ENCODE assay signal across 8 cellular contexts in the genomic region with DNA sequence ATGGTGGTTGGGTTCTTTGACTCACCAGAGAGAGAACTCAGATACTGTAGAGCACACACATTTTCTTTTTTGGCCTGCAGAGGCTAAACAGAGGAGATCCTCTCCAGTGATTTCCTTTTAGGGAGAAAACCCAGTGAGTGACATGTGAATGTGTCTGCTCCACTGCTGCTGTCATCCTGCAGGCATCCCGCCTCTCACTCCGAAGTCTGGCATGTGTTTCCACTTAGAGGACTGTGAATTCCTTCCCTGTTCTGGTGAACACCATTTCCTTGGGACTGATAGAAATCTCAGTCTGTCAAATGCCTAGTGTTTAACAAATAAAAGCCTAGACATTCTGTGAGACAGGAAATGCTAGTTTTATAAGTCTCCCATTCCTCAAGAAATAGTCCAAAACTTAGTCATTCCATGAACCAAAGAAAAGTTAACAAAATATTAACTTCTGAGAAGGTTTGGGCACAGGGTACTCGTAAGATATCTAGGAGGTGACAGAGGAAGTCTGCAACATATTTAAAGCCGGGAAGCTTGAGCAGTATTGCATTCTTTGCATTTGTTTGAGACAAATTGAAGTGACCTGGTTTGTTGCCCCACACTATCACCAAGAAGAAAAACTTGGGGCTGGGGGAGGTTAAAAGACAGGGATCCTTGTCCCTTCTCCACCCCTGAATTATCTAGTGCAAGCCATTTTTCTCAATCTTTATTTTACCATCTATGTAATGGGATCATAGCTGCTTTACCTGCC.
DNase-seq lines count a peak whose midpoint lies in the region; ATAC-seq, FAIRE-seq and TF ChIP-seq lines count a peak whose summit lies in the region.

No MANE protein-coding gene starts in this region.

- no peak overlapping the region for H4K91ac ChIP-seq in mesenchymal stem cell (ENCODE audit: low read length)

- intact Hi-C loops in right lobe of liver (cut with DNase I), result no loop called here
- intact Hi-C loops in HepG2 (cut with micrococcal nuclease; ENCODE audit: unreplicated experiment), result no loop called here
- intact Hi-C loops in aorta (cut with DNase I), result loop anchor here (5.0 to 10.0 kb wide), 2 partner anchors 77 to 180 kb away; a partner anchor contains a TSS
- intact Hi-C loops in OCI-LY7 (cut with micrococcal nuclease; ENCODE audit: unreplicated experiment), result no loop called here

- in situ Hi-C loops in HepG2 (cut with HindIII; ENCODE audit: extremely low pct_ligation_motif_present, low pct_unique_long_range_greater_than_20kb), result no loop called here

- H4K20me1 ChIP-seq in HepG2 (ENCODE audit: insufficient read depth, low read length), result no peaks in the 10 kb centered on the region
- H4K20me1 ChIP-seq in OCI-LY7 (ENCODE audit: insufficient read depth, low read length), result no peaks in the 10 kb centered on the region

- H2AFZ ChIP-seq in HepG2 (ENCODE audit: low read length), result no peak overlapping the region
- H2AFZ ChIP-seq in mesenchymal stem cell (ENCODE audit: low read depth, low read length), result no peak overlapping the region
- H2AFZ ChIP-seq in OCI-LY7 (ENCODE audit: low read length), result no peak overlapping the region

- peaks cover 3% of the 10 kb centered on the region for H3K79me1 ChIP-seq in mesenchymal stem cell (replicated peaks; ENCODE audit: low read length, poor library complexity, severe bottlenecking)

- no peaks in the 10 kb centered on the region for H3K9me2 ChIP-seq in OCI-LY7 (ENCODE audit: insufficient read depth, low read length)

- H2BK5ac ChIP-seq in mesenchymal stem cell (ENCODE audit: low read depth, low read length, poor library complexity, severe bottlenecking), result peak overlapping the region; percentile 82

- 62% methylated on average over 4 of the region's 4 CpGs for WGBS in right lobe of liver (ENCODE audit: insufficient coverage, low coverage, low lambda C conversion rate, missing lambda C conversion rate)
- 92% methylated on average over 4 of the region's 4 CpGs for WGBS in HepG2 (ENCODE audit: low lambda C conversion rate)
- WGBS in mesenchymal stem cell, result 0% methylated on average over 4 of the region's 4 CpGs
- 1 to 5% methylated on average over 4 of the region's 4 CpGs for WGBS in aorta, 2 donors

- no peak overlapping the region for H2AK5ac ChIP-seq in mesenchymal stem cell (ENCODE audit: low read length, severe bottlenecking)

- no peak overlapping the region for H4K8ac ChIP-seq in mesenchymal stem cell (ENCODE audit: low read length)

- H3K4me2 ChIP-seq in HepG2 (ENCODE audit: low read depth, low read length), result no peak overlapping the region
- H3K4me2 ChIP-seq in mesenchymal stem cell (ENCODE audit: low read length, poor library complexity, severe bottlenecking), result peak overlapping the region; percentile 17
- H3K4me2 ChIP-seq in OCI-LY7 (ENCODE audit: low read length), result no peak overlapping the region

- TF ChIP-seq CTCF in right lobe of liver (IDR thresholded peaks at IDR 0.05) (no peak), HepG2 (CRISPR knock-in tag; IDR thresholded peaks at IDR 0.05) (no peak), coronary artery (IDR thresholded peaks at IDR 0.05) (no peak), OCI-LY7 (conservative IDR thresholded peaks at IDR 0.05; ENCODE audit: low read length) (no peak)

- TF ChIP-seq EP300 in HepG2 (IDR thresholded peaks at IDR 0.05; ENCODE audit: low read depth in 2 of 2, low read length in 2 of 2) (no peak), HepG2 (CRISPR knock-in tag; IDR thresholded peaks at IDR 0.05; ENCODE audit: borderline replicate concordance) (no peak)

- ATAC-seq in right lobe of liver (peak; percentile 17 to 49 (median 28)), HepG2 (no peak), aorta (ENCODE audit: low FRiP score) (peak; percentile 76), HG02938 (IDR thresholded peaks at IDR 0.05; ENCODE audit: unreplicated experiment) (no peak)

- H3K9ac ChIP-seq in HepG2 (ENCODE audit: insufficient read depth, low read depth, low read length) (no peak overlapping the region), mesenchymal stem cell (ENCODE audit: low read length) (peak overlapping the region; percentile 50)

- no peak overlapping the region for H2BK120ac ChIP-seq in mesenchymal stem cell (ENCODE audit: low read depth, low read length)

- H3K4me3 ChIP-seq in right lobe of liver (no peak overlapping the region), HepG2 (replicated peaks in 1 of 3; ENCODE audit: insufficient read depth in 1 of 3, low read depth in 2 of 3, low read length in 3 of 3) (no peak overlapping the region), coronary artery (no peak overlapping the region), mesenchymal stem cell (ENCODE audit: insufficient read depth in 1 of 2, low read depth in 1 of 2, low read length in 2 of 2) (no peak overlapping the region), aorta (ENCODE audit: low read length in 2 of 2) (peak overlapping the region in 1 of 2 donors; percentile 30), OCI-LY7 (ENCODE audit: low read depth, low read length, poor library complexity, severe bottlenecking) (no peak overlapping the region)

- H3K79me2 ChIP-seq in HepG2 (ENCODE audit: insufficient read depth, low read length), result no peaks in the 10 kb centered on the region
- H3K79me2 ChIP-seq in OCI-LY7 (ENCODE audit: insufficient read depth, low read depth, low read length), result no peaks in the 10 kb centered on the region

- TF ChIP-seq RAD21 in HepG2 (CRISPR knock-in tag; IDR thresholded peaks at IDR 0.05), result no peak

- H3K9me3 ChIP-seq in right lobe of liver (no peaks in the 10 kb centered on the region), HepG2 (ENCODE audit: low read length) (no peaks in the 10 kb centered on the region), mesenchymal stem cell (ENCODE audit: control insufficient read depth, low read length) (no peaks in the 10 kb centered on the region), aorta (ENCODE audit: control insufficient read depth, low read length) (no peaks in the 10 kb centered on the region), OCI-LY7 (ENCODE audit: low read length) (no peaks in the 10 kb centered on the region)

- TF ChIP-seq POLR2A in right lobe of liver (IDR thresholded peaks at IDR 0.05) (no peak), HepG2 (IDR thresholded peaks at IDR 0.05; ENCODE audit: insufficient read depth in 1 of 2, low read depth in 2 of 2, low read length in 2 of 2) (no peak)

- POLR2A ChIA-PET in HepG2 (lab: Yijun Ruan, JAX) (no interaction called here), OCI-LY7 (lab: Charles Lee) (interaction anchor here (0.7 kb wide), 1 partner anchor 33 kb away, joined by 4 read pairs; no protein-coding TSS in a partner anchor)

- DNase-seq in right lobe of liver, result no peak
- no peak for DNase-seq in HepG2 (ENCODE audit: low spot score)
- no peak for DNase-seq in coronary artery (ENCODE audit: low spot score)
- peak; percentile 98 for DNase-seq in mesenchymal stem cell
- peak; percentile 81 to 87 for DNase-seq in aorta
- DNase-seq in OCI-LY7 (ENCODE audit: low spot score), result no peak
- no peak for DNase-seq in NCI-H187 treated with DMSO at 0.1 percent for 48 hours (lab: John Stamatoyannopoulos, UW)

- no peak overlapping the region for H3K14ac ChIP-seq in mesenchymal stem cell (ENCODE audit: low read length in 2 of 2)

- H3K36me3 ChIP-seq in right lobe of liver, result peaks cover 0 to 17% (median 3%) of the 10 kb centered on the region in 4 donors
- peaks cover 4 to 27% of the 10 kb centered on the region in 2 experiments; a peak in 3 of 5 replicates for H3K36me3 ChIP-seq in HepG2 (replicated peaks in 1 of 2; ENCODE audit: control insufficient read depth in 1 of 2, insufficient read depth in 2 of 2, low read length in 2 of 2)
- H3K36me3 ChIP-seq in mesenchymal stem cell (ENCODE audit: control insufficient read depth in 1 of 2, insufficient read depth in 2 of 2, low read depth in 1 of 2, low read length in 2 of 2), result peaks cover 3 to 8% of the 10 kb centered on the region in 2 experiments
- H3K36me3 ChIP-seq in aorta (ENCODE audit: control insufficient read depth in 1 of 2, insufficient read depth in 2 of 2, low read length in 1 of 2), result no peaks in the 10 kb centered on the region
- H3K36me3 ChIP-seq in OCI-LY7 (ENCODE audit: insufficient read depth, low read length), result peaks cover 96% of the 10 kb centered on the region

- no peak overlapping the region for H3K4ac ChIP-seq in mesenchymal stem cell (ENCODE audit: low read depth in 1 of 2, low read length in 2 of 2)

- H2BK12ac ChIP-seq in mesenchymal stem cell (ENCODE audit: low read length in 2 of 2), result no peak overlapping the region

- H3K4me1 ChIP-seq in right lobe of liver (no peaks in the 10 kb centered on the region), HepG2 (ENCODE audit: insufficient read depth, low read length) (peaks cover 34% of the 10 kb centered on the region), mesenchymal stem cell (ENCODE audit: control insufficient read depth, insufficient read depth, low read depth, low read length) (peaks cover 16% of the 10 kb centered on the region), aorta (ENCODE audit: control insufficient read depth in 1 of 2, insufficient read depth in 2 of 2, low read length in 2 of 2) (peaks cover 6 to 12% of the 10 kb centered on the region in 2 donors), OCI-LY7 (ENCODE audit: insufficient read depth, low read length, poor library complexity, severe bottlenecking) (no peaks in the 10 kb centered on the region)

- no peak overlapping the region for H3K27ac ChIP-seq in right lobe of liver
- H3K27ac ChIP-seq in HepG2 (ENCODE audit: extremely low read length, insufficient read depth, low read length), result no peak overlapping the region
- peak overlapping the region; percentile 76 to 92 for H3K27ac ChIP-seq in coronary artery
- peak overlapping the region; percentile 100 for H3K27ac ChIP-seq in mesenchymal stem cell (ENCODE audit: low read length, poor library complexity, severe bottlenecking)
- H3K27ac ChIP-seq in aorta (ENCODE audit: low read depth in 1 of 2, low read length in 2 of 2), result peak overlapping the region; percentile 96 to 97
- H3K27ac ChIP-seq in OCI-LY7 (ENCODE audit: low read depth, low read length, poor library complexity, severe bottlenecking), result no peak overlapping the region

- CTCF ChIA-PET in HepG2 (lab: Yijun Ruan, JAX; ENCODE audit: low intra/inter-chr PET ratio, low total read pairs), result no interaction called here
- CTCF ChIA-PET in OCI-LY7 (lab: Charles Lee; ENCODE audit: unreplicated experiment), result no interaction called here

- no TSS peak for BruUV-seq in HepG2 (replicated peaks; lab: Mats Ljungman, UMichigan)
- no TSS peak for BruUV-seq in OCI-LY7 (replicated peaks; lab: Mats Ljungman, UMichigan)

- no peak for FAIRE-seq in HepG2 (lab: Jason Lieb, UNC)

- no peak overlapping the region for H3K23ac ChIP-seq in mesenchymal stem cell (ENCODE audit: low read length in 2 of 2)

- H2BK15ac ChIP-seq in mesenchymal stem cell (ENCODE audit: low read depth, poor library complexity, severe bottlenecking), result no peak overlapping the region

- H3K27me3 ChIP-seq in right lobe of liver (no peaks in the 10 kb centered on the region), HepG2 (ENCODE audit: control insufficient read depth in 1 of 2, insufficient read depth in 2 of 2, low read length in 2 of 2) (no peaks in the 10 kb centered on the region), mesenchymal stem cell (ENCODE audit: control insufficient read depth in 1 of 2, insufficient read depth in 1 of 2, low read length in 2 of 2) (no peaks in the 10 kb centered on the region), aorta (ENCODE audit: control insufficient read depth in 1 of 2, insufficient read depth in 2 of 2, low read length in 1 of 2) (no peaks in the 10 kb centered on the region)

- peak overlapping the region in 1 of 2 experiments; percentile 14 for H3K18ac ChIP-seq in mesenchymal stem cell (ENCODE audit: low read depth in 1 of 2, low read length in 2 of 2)

Comparison
In these comparisons a context has a peak if more than half of its experiments do, and no peak if none do; other contexts are left out.
1. ATAC-seq: peak in right lobe of liver (4 of 4) and aorta (single experiment); none in HepG2 (single experiment) and HG02938 (single experiment).
2. DNase-seq: peak in mesenchymal stem cell (single experiment) and aorta (2 of 2); none in right lobe of liver (0 of 3), HepG2 (single experiment), coronary artery (single experiment), OCI-LY7 (single experiment) and NCI-H187 treated with DMSO at 0.1 percent for 48 hours (single experiment).
3. H3K27ac ChIP-seq: peak in coronary artery (2 of 2), mesenchymal stem cell (single experiment) and aorta (2 of 2); none in right lobe of liver (0 of 3), HepG2 (single experiment) and OCI-LY7 (single experiment).
4. intact Hi-C loops: an anchor here in aorta (5.0 to 10.0 kb wide); none called in right lobe of liver, HepG2 and OCI-LY7.